27 cellular contexts compared by ENCODE assay signal in the genomic region with DNA sequence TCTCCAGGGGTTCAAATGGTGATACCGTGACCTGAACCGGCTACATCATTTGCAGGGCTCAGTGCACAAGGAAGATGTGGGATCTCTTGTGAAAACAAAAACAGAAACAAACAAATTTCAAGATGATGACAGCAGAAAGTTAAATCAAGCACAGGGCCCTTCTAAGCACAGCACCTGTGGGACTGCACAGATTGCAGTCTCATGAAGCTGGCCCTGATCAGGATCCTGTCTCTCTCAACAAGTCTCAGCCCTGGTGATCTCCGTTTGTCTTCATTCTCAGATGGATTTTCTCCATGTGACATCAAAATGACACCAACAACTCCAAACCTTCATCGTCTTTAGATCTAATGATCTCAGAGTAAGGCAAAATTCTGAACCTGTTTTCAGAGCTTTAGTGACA.
"Had no signal": no experiment of that assay in that cellular context is flagged by ENCODE, and none has a peak within 500 bp of the region (broad histone marks: within the 10 kb centered on the region; RNA-seq: fewer than 3 reads in every experiment).

No MANE protein-coding gene starts in this region.

- H3K27me3 ChIP-seq: stomach, testis, thyroid gland, tibial artery, tibial nerve, transverse colon, upper lobe of left lung, upper lobe of right lung, uterus, vagina had no signal

- H3K4me3 ChIP-seq: stomach, suprapubic skin, testis, thoracic aorta, thyroid gland, tibial artery, tibial nerve, transverse colon, upper lobe of left lung, upper lobe of right lung, uterus, vagina had no signal

- H3K9me3 Mint-ChIP-seq: stimulated activated effector memory CD8-positive, alpha-beta T cell treated with anti-CD3 and anti-CD28 coated beads, Interleukin-12 subunit alpha, Interleukin-12 subunit beta, amount 100 ng/mL, for 72 hours; stimulated activated naive CD8-positive, alpha-beta T cell treated with anti-CD3 and anti-CD28 coated beads, Interleukin-15, Interleukin-2, amounts not matched to agents 100 ng/mL and 50 ng/mL, for 24 hours; type B pancreatic cell had no signal

- H3K4me1 ChIP-seq: suprapubic skin, testis, thyroid gland, tibial artery, tibial nerve, upper lobe of left lung, upper lobe of right lung, uterus, vagina had no signal

- H3K27me3 Mint-ChIP-seq: type B pancreatic cell had no signal

- DNase-seq: stimulated activated CD4-positive, alpha-beta T cell treated with anti-CD3 and anti-CD28 coated beads, Interleukin-2, amount 100 ng/mL, for 48 hours; stimulated activated CD4-positive, alpha-beta T cell treated with anti-CD3 and anti-CD28 coated beads, Interleukin-4, amount 100 ng/mL, for 1 hour; stimulated activated CD4-positive, alpha-beta T cell treated with anti-CD3 and anti-CD28 coated beads, Interleukin-4, amount 100 ng/mL, for 24 hours; stimulated activated CD4-positive, alpha-beta T cell treated with anti-CD3 and anti-CD28 coated beads, Interleukin-4, amount 100 ng/mL, for 4 hours; stimulated activated CD8-positive, alpha-beta memory T cell treated with anti-CD3 and anti-CD28 coated beads, Interleukin-4, amount 100 ng/mL, for 48 hours; stimulated activated naive B cell treated with anti-CD40 and anti-IgM and Interleukin-4, amounts not matched to agents 10 μg/mL and 1 μg/mL and 100 μg/mL, for 72 hours; stimulated activated naive CD4-positive, alpha-beta T cell; stimulated activated naive CD4-positive, alpha-beta T cell treated with Interleukin-2 at 50 U/mL for 16 hours; stimulated activated naive CD8-positive, alpha-beta T cell treated with anti-CD3 and anti-CD28 coated beads, Interleukin-15, Interleukin-2, amounts not matched to agents 100 U/mL and 50 U/mL, for 24 hours; stomach; substantia nigra; testis; thyroid gland; tibial artery; transverse colon; trophoblast cell; upper lobe of left lung; upper lobe of right lung; uterus had no signal

- H3K27ac Mint-ChIP-seq: stimulated activated effector memory CD8-positive, alpha-beta T cell treated with anti-CD3 and anti-CD28 coated beads, Interleukin-12 subunit alpha, Interleukin-12 subunit beta, amount 100 ng/mL, for 72 hours; stimulated activated memory B cell treated with anti-CD40 and anti-IgM and Interleukin-4, amounts not matched to agents 10 μg/mL and 1 μg/mL and 100 μg/mL, for 72 hours; stimulated activated naive B cell treated with anti-CD40 and anti-IgM and Interleukin-4, amounts not matched to agents 10 μg/mL and 1 μg/mL and 100 μg/mL, for 72 hours; stimulated activated naive CD8-positive, alpha-beta T cell treated with anti-CD3 and anti-CD28 coated beads, Interleukin-15, Interleukin-2, amounts not matched to agents 100 ng/mL and 50 ng/mL, for 24 hours; type B pancreatic cell had no signal

- H3K9me3 ChIP-seq: stomach, suprapubic skin, testis, thoracic aorta, thyroid gland, tibial artery, transverse colon, upper lobe of left lung, upper lobe of right lung, uterus, vagina had no signal

- H3K4me1 Mint-ChIP-seq: stimulated activated effector memory CD8-positive, alpha-beta T cell treated with anti-CD3 and anti-CD28 coated beads, Interleukin-12 subunit alpha, Interleukin-12 subunit beta, amount 100 ng/mL, for 72 hours; stimulated activated memory B cell treated with anti-CD40 and anti-IgM and Interleukin-4, amounts not matched to agents 10 μg/mL and 1 μg/mL and 100 μg/mL, for 72 hours; stimulated activated naive B cell treated with anti-CD40 and anti-IgM and Interleukin-4, amounts not matched to agents 10 μg/mL and 1 μg/mL and 100 μg/mL, for 72 hours had no signal

- ATAC-seq: stimulated activated effector memory CD8-positive, alpha-beta T cell treated with anti-CD3 and anti-CD28 coated beads, Interleukin-12 subunit alpha, Interleukin-12 subunit beta, amount 100 ng/mL, for 72 hours; stimulated activated memory B cell treated with anti-CD40 and anti-IgM and Interleukin-4, amounts not matched to agents 10 μg/mL and 1 μg/mL and 100 μg/mL, for 72 hours; stimulated activated naive B cell treated with anti-CD40 and anti-IgM and Interleukin-4, amounts not matched to agents 10 μg/mL and 1 μg/mL and 100 μg/mL, for 72 hours; stimulated activated naive CD8-positive, alpha-beta T cell treated with anti-CD3 and anti-CD28 coated beads, Interleukin-15, Interleukin-2, amounts not matched to agents 100 U/mL and 50 U/mL, for 24 hours; upper lobe of right lung had no signal

- H3K36me3 Mint-ChIP-seq: stimulated activated effector memory CD8-positive, alpha-beta T cell treated with anti-CD3 and anti-CD28 coated beads, Interleukin-12 subunit alpha, Interleukin-12 subunit beta, amount 100 ng/mL, for 72 hours; stimulated activated naive B cell treated with anti-CD40 and anti-IgM and Interleukin-4, amounts not matched to agents 10 μg/mL and 1 μg/mL and 100 μg/mL, for 72 hours had no signal

- H3K36me3 ChIP-seq: stomach, suprapubic skin, thoracic aorta, thyroid gland, tibial artery, tibial nerve, transverse colon, upper lobe of left lung, upper lobe of right lung, uterus, vagina had no signal

- H3K4me3 Mint-ChIP-seq: stimulated activated effector memory CD8-positive, alpha-beta T cell treated with anti-CD3 and anti-CD28 coated beads, Interleukin-12 subunit alpha, Interleukin-12 subunit beta, amount 100 ng/mL, for 72 hours; stimulated activated memory B cell treated with anti-CD40 and anti-IgM and Interleukin-4, amounts not matched to agents 10 μg/mL and 1 μg/mL and 100 μg/mL, for 72 hours; stimulated activated naive B cell treated with anti-CD40 and anti-IgM and Interleukin-4, amounts not matched to agents 10 μg/mL and 1 μg/mL and 100 μg/mL, for 72 hours; stimulated activated naive CD8-positive, alpha-beta T cell treated with anti-CD3 and anti-CD28 coated beads, Interleukin-15, Interleukin-2, amounts not matched to agents 100 ng/mL and 50 ng/mL, for 24 hours; type B pancreatic cell had no signal

- H3K27ac ChIP-seq: stomach, suprapubic skin, testis, thoracic aorta, thyroid gland, tibial artery, tibial nerve, transverse colon, upper lobe of left lung, upper lobe of right lung, uterus, vagina had no signal
